ENCODE assay signal across 9 cellular contexts in the genomic region with DNA sequence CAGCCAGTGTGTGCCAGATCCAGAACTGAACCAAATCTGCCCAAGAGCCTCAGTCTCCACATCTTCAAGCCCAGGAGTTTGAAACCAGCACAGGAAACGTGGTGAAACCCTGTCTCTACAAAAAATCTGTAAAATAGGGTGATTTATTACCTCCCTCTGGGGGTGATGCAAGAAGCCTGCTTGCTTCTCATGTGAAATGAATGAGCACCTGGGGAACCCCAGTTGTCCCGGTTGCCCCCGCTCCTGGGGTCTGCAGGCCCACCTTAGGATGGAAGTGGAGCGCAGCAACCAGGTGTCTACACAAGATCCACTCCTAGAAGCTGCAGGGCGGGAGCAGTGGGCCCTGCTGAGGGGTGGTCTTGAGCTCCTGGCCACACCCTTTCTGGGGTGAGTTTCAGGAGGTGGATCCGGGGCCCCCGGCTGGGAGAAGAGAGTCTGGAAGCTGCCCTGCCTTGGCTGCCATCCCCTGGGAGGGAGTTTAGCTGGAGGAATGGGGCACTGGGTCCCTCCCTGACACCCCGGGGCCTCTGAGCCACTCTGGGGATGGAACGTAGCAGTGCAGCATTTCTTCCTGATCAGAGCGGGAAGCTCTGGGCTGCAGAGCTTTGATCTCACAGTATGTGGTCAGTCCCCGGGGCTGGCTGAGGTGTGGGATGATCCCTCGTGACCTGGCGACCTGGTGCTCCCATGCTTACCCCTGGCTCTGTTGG.
DNase-seq lines count a peak whose midpoint lies in the region; ATAC-seq and TF ChIP-seq lines count a peak whose summit lies in the region.
"Had no signal": no experiment of that assay in that cellular context is flagged by ENCODE, and none has a peak within 500 bp of the region (broad histone marks: within the 10 kb centered on the region; RNA-seq: fewer than 3 reads in every experiment).

No MANE protein-coding gene starts in this region.

- ATAC-seq in HG02623 (IDR thresholded peaks at IDR 0.05; ENCODE audit: unreplicated experiment) (peak; percentile 22), memory B cell (ENCODE audit: low read depth) (peak; percentile 1)
- peak; percentile 17 for ATAC-seq in activated CD8-positive, alpha-beta T cell treated with anti-CD3 and anti-CD28 coated beads, Interleukin-2, amount 10 ng/mL, durations not matched to agents 7 days and 5 days

- H3K4me3 Mint-ChIP-seq in activated CD8-positive, alpha-beta T cell treated with anti-CD3 and anti-CD28 coated beads, Interleukin-2, amount 10 ng/mL, durations not matched to agents 7 days and 5 days: peak overlapping the region; percentile 80
- H3K4me3 Mint-ChIP-seq in memory B cell (peak overlapping the region; percentile 98), endothelial cell (ENCODE audit: unreplicated experiment) (no peak overlapping the region)

- POLR2A ChIA-PET in activated CD8-positive, alpha-beta T cell treated with anti-CD3 and anti-CD28 coated beads, Interleukin-2, amount 10 ng/mL, durations not matched to agents 7 days and 5 days (lab: Charles Lee): interaction anchor here (0.8 to 6.1 kb wide), 10 partner anchors 10 to 541 kb away, joined by 3 to 129 read pairs (median 6); a partner anchor contains a TSS

- CTCF ChIA-PET in activated CD8-positive, alpha-beta T cell treated with anti-CD3 and anti-CD28 coated beads, Interleukin-2, amount 10 ng/mL, durations not matched to agents 7 days and 5 days (lab: Charles Lee): interaction anchor here (0.8 to 4.2 kb wide), 13 partner anchors 8 to 200 kb away, joined by 3 to 66 read pairs (median 7); no protein-coding TSS in a partner anchor

- peak overlapping the region; percentile 99 for H3K27ac Mint-ChIP-seq in activated CD8-positive, alpha-beta T cell treated with anti-CD3 and anti-CD28 coated beads, Interleukin-2, amount 10 ng/mL, durations not matched to agents 7 days and 5 days
- H3K27ac Mint-ChIP-seq in memory B cell (peak overlapping the region; percentile 91), endothelial cell (ENCODE audit: unreplicated experiment) (no peak overlapping the region)

- no peak for DNase-seq in GM12864 (ENCODE audit: low read depth)
- DNase-seq in activated CD8-positive, alpha-beta T cell treated with anti-CD3 and anti-CD28 coated beads, Interleukin-2, amount 10 ng/mL, durations not matched to agents 7 days and 5 days: peak; percentile 42
- no peak for DNase-seq in memory B cell (ENCODE audit: low spot score in 2 of 2)
- no peak for DNase-seq in endothelial cell (ENCODE audit: low spot score)
- no peak for DNase-seq in NCI-H1092 (lab: John Stamatoyannopoulos, UW)
- no peak for DNase-seq in amygdala (lab: John Stamatoyannopoulos, UW)
- DNase-seq in SKM-1 (lab: John Stamatoyannopoulos, UW; ENCODE audit: unreplicated experiment): no peak
- DNase-seq: NCI-H187 had no signal

- peak overlapping the region; percentile 33 for H3K4me3 ChIP-seq in GM12864 (ENCODE audit: low read depth, low read length)

- TF ChIP-seq CTCF in GM12864 (IDR thresholded peaks at IDR 0.05; ENCODE audit: low read depth, low read length, missing control alignments): no peak
- no peak for TF ChIP-seq CTCF in endothelial cell (IDR thresholded peaks at IDR 0.05; ENCODE audit: unreplicated experiment)

- no peaks in the 10 kb centered on the region for H3K9me3 Mint-ChIP-seq in activated CD8-positive, alpha-beta T cell treated with anti-CD3 and anti-CD28 coated beads, Interleukin-2, amount 10 ng/mL, durations not matched to agents 7 days and 5 days (ENCODE audit: insufficient read depth)
- no peaks in the 10 kb centered on the region for H3K9me3 Mint-ChIP-seq in memory B cell
- no peaks in the 10 kb centered on the region for H3K9me3 Mint-ChIP-seq in endothelial cell (ENCODE audit: unreplicated experiment)

- no peaks in the 10 kb centered on the region for H3K27me3 Mint-ChIP-seq in activated CD8-positive, alpha-beta T cell treated with anti-CD3 and anti-CD28 coated beads, Interleukin-2, amount 10 ng/mL, durations not matched to agents 7 days and 5 days (ENCODE audit: low read depth)
- H3K27me3 Mint-ChIP-seq in memory B cell (no peaks in the 10 kb centered on the region), endothelial cell (ENCODE audit: unreplicated experiment) (peaks cover 4% of the 10 kb centered on the region)

- peaks cover 61% of the 10 kb centered on the region for H3K4me1 Mint-ChIP-seq in activated CD8-positive, alpha-beta T cell treated with anti-CD3 and anti-CD28 coated beads, Interleukin-2, amount 10 ng/mL, durations not matched to agents 7 days and 5 days (ENCODE audit: low read depth)
- H3K4me1 Mint-ChIP-seq in memory B cell: peaks cover 41% of the 10 kb centered on the region
- no peaks in the 10 kb centered on the region for H3K4me1 Mint-ChIP-seq in endothelial cell (ENCODE audit: unreplicated experiment)

- peaks cover 11% of the 10 kb centered on the region for H3K36me3 Mint-ChIP-seq in activated CD8-positive, alpha-beta T cell treated with anti-CD3 and anti-CD28 coated beads, Interleukin-2, amount 10 ng/mL, durations not matched to agents 7 days and 5 days (ENCODE audit: low read depth)
- peaks cover 2% of the 10 kb centered on the region for H3K36me3 Mint-ChIP-seq in memory B cell
- H3K36me3 Mint-ChIP-seq in endothelial cell (ENCODE audit: low read depth, unreplicated experiment): no peaks in the 10 kb centered on the region
